Comparison of ENCODE assay signal across 8 cellular contexts in the genomic region with DNA sequence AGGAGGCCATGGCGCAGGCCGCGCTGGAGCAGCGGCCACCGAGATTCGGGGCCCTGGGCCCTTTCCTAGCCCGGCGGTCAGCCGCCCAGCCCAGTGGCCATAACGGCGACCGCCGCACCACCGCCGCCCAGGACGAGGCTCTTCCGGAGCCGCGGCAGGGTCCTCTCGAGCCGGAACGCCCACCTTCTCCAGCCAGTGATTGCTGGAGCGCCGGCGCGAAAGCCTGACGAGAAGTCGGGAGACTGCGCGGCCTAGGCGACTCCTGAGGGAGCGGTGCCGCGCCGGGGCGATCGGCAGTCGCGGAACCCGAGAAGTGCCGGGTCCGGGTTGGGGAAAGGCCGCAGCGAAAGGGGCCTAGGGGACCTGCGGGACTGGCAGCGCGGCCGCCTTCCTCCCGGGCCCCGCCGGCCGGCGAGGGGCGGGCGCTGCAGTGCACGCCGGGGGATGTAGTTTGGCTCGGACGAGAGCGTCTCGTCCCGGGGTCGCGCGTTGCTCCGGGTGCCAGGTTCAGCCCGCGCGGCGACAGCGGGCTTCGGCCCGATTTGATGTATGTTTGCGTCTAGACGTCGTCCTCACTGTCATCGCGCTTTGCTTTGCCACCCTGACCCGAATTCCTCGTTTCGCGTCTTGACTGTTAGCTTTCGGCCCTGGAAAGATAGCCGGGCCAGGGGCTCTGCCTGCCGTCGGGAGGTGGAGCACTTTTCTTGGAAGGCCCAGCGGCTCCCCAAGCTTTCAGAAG. TPM values are rescaled to one million over a fixed set of nuclear protein-coding genes. Genes with fewer than 3 reads are reported as not detected.
DNase-seq lines count a peak whose midpoint lies in the region; ATAC-seq and TF ChIP-seq lines count a peak whose summit lies in the region.

A gene with protein sequence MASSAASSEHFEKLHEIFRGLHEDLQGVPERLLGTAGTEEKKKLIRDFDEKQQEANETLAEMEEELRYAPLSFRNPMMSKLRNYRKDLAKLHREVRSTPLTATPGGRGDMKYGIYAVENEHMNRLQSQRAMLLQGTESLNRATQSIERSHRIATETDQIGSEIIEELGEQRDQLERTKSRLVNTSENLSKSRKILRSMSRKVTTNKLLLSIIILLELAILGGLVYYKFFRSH (minus strand): TSS at position 153 of the 739 bp plus-strand sequence. CDS start 143 bp downstream, at position 10.

- peaks cover 52% of the 10 kb centered on the region for H3K79me2 ChIP-seq in GM23338 (replicated peaks; ENCODE audit: insufficient read depth)

- peak within 1 kb of the TSS; percentile 92 for H3K4me3 Mint-ChIP-seq in GM23338
- H3K4me3 Mint-ChIP-seq in activated T-helper 17 cell treated with anti-CD3 and anti-CD28 coated beads, Interleukin-2, amount 50 U/mL, for 72 hours: peak within 1 kb of the TSS; percentile 83
- peak within 1 kb of the TSS; percentile 93 for H3K4me3 Mint-ChIP-seq in natural killer cell

- peak within 1 kb of the TSS; percentile 97 for H3K27ac ChIP-seq in GM23338 (ENCODE audit: low read depth)

- H2AFZ ChIP-seq in GM23338: peak within 1 kb of the TSS; percentile 92

- peaks cover 11% of the 10 kb centered on the region for H3K4me1 ChIP-seq in GM23338 (ENCODE audit: insufficient read depth)

- ATAC-seq in GM23338 (peak; percentile 92), natural killer cell (peak; percentile 92 to 97 (median 94))
- peak; percentile 86 for ATAC-seq in activated T-helper 17 cell treated with anti-CD3 and anti-CD28 coated beads, Interleukin-2, amount 50 U/mL, for 72 hours (replicated peaks)
- ATAC-seq in stimulated activated naive CD8-positive, alpha-beta T cell treated with anti-CD3 and anti-CD28 coated beads, Interleukin-15, Interleukin-2, amounts not matched to agents 100 U/mL and 50 U/mL, for 24 hours: peak; percentile 95

- intact Hi-C loops in natural killer cell (cut with micrococcal nuclease): loop anchor here (1.0 kb wide), 2 partner anchors 21 to 74 kb away; a partner anchor contains a TSS

- peaks cover 8% of the 10 kb centered on the region for H3K27me3 Mint-ChIP-seq in GM23338 (ENCODE audit: insufficient read depth, low read depth, poor library complexity)
- H3K27me3 Mint-ChIP-seq in activated T-helper 17 cell treated with anti-CD3 and anti-CD28 coated beads, Interleukin-2, amount 50 U/mL, for 72 hours: no peaks in the 10 kb centered on the region
- H3K27me3 Mint-ChIP-seq in natural killer cell (ENCODE audit: low read depth in 2 of 2): no peaks in the 10 kb centered on the region

- H3K4me1 Mint-ChIP-seq in GM23338 (peaks cover 15% of the 10 kb centered on the region), natural killer cell (peaks cover 30 to 37% of the 10 kb centered on the region in 2 donors)
- H3K4me1 Mint-ChIP-seq in activated T-helper 17 cell treated with anti-CD3 and anti-CD28 coated beads, Interleukin-2, amount 50 U/mL, for 72 hours: peaks cover 16% of the 10 kb centered on the region

- peaks cover 22% of the 10 kb centered on the region for H3K36me3 ChIP-seq in GM23338 (ENCODE audit: insufficient read depth)

- H3K9me3 Mint-ChIP-seq in GM23338 (no peaks in the 10 kb centered on the region), natural killer cell (no peaks in the 10 kb centered on the region)
- no peaks in the 10 kb centered on the region for H3K9me3 Mint-ChIP-seq in activated T-helper 17 cell treated with anti-CD3 and anti-CD28 coated beads, Interleukin-2, amount 50 U/mL, for 72 hours

- DNase-seq in EL: peak; percentile 78
- DNase-seq in GM23338 (ENCODE audit: low spot score): peak; percentile 93
- DNase-seq in Kasumi-1 (lab: John Stamatoyannopoulos, UW): peak; percentile 76 to 79
- DNase-seq in RPMI8226: peak; percentile 71
- peak; percentile 56 for DNase-seq in fibroblast of mammary gland (ENCODE audit: low read depth)
- peak; percentile 84 for DNase-seq in natural killer cell
- peak; percentile 81 for DNase-seq in stimulated activated naive CD8-positive, alpha-beta T cell treated with anti-CD3 and anti-CD28 coated beads, Interleukin-15, Interleukin-2, amounts not matched to agents 100 U/mL and 50 U/mL, for 24 hours

- peak within 1 kb of the TSS; percentile 88 for H3K4me3 ChIP-seq in GM23338
- H3K4me3 ChIP-seq in fibroblast of mammary gland (ENCODE audit: control insufficient read depth, low read depth, low read length): peak within 1 kb of the TSS; percentile 82

- H3K27ac Mint-ChIP-seq in GM23338 (peak within 1 kb of the TSS; percentile 94), natural killer cell (peak within 1 kb of the TSS; percentile 85 to 89)
- H3K27ac Mint-ChIP-seq in activated T-helper 17 cell treated with anti-CD3 and anti-CD28 coated beads, Interleukin-2, amount 50 U/mL, for 72 hours: peak within 1 kb of the TSS; percentile 84

- TF ChIP-seq CTCF in GM23338 (conservative IDR thresholded peaks at IDR 0.05; ENCODE audit: low read depth in 2 of 2) (peak in 1 of 2 experiments; percentile 22; a peak in 1 of 4 replicates), fibroblast of mammary gland (conservative IDR thresholded peaks at IDR 0.05; ENCODE audit: control insufficient read depth, insufficient read depth, low read depth, low read length) (peak; percentile 19), natural killer cell (IDR thresholded peaks at IDR 0.05) (no peak)

- H3K36me3 Mint-ChIP-seq in GM23338 (ENCODE audit: low read depth) (peaks cover 31% of the 10 kb centered on the region), natural killer cell (no peaks in the 10 kb centered on the region)
- peaks cover 25% of the 10 kb centered on the region for H3K36me3 Mint-ChIP-seq in activated T-helper 17 cell treated with anti-CD3 and anti-CD28 coated beads, Interleukin-2, amount 50 U/mL, for 72 hours (ENCODE audit: low read depth)

- peaks cover 33% of the 10 kb centered on the region for H4K20me1 ChIP-seq in GM23338 (replicated peaks; ENCODE audit: insufficient read depth)

- no peaks in the 10 kb centered on the region for H3K9me2 ChIP-seq in GM23338 (ENCODE audit: insufficient read depth)

- H3K4me2 ChIP-seq in GM23338: peak within 1 kb of the TSS; percentile 76

- no peaks in the 10 kb centered on the region for H3K27me3 ChIP-seq in GM23338 (ENCODE audit: insufficient read depth)

- H3F3A ChIP-seq in GM23338 (replicated peaks; ENCODE audit: low read depth): peaks cover 15% of the 10 kb centered on the region

TF ChIP-seq in GM23338, 12 proteins besides CTCF, POLR2A, EP300 and RAD21 (continues in another document):
- TF ChIP-seq CREB1 (CRISPR knock-in tag; IDR thresholded peaks at IDR 0.05; ENCODE audit: low read depth) (peak; percentile 56), JUNB (IDR thresholded peaks at IDR 0.05; ENCODE audit: unreplicated experiment) (no peak), EZH2phosphoT487 (IDR thresholded peaks at IDR 0.05; ENCODE audit: unreplicated experiment) (no peak), ZNF114 (CRISPR knock-in tag; IDR thresholded peaks at IDR 0.05) (no peak), STAT1 (IDR thresholded peaks at IDR 0.05; ENCODE audit: unreplicated experiment) (no peak), ZNF331 (CRISPR knock-in tag; IDR thresholded peaks at IDR 0.05; ENCODE audit: low read depth) (no peak)
- TF ChIP-seq, protein P1, sequence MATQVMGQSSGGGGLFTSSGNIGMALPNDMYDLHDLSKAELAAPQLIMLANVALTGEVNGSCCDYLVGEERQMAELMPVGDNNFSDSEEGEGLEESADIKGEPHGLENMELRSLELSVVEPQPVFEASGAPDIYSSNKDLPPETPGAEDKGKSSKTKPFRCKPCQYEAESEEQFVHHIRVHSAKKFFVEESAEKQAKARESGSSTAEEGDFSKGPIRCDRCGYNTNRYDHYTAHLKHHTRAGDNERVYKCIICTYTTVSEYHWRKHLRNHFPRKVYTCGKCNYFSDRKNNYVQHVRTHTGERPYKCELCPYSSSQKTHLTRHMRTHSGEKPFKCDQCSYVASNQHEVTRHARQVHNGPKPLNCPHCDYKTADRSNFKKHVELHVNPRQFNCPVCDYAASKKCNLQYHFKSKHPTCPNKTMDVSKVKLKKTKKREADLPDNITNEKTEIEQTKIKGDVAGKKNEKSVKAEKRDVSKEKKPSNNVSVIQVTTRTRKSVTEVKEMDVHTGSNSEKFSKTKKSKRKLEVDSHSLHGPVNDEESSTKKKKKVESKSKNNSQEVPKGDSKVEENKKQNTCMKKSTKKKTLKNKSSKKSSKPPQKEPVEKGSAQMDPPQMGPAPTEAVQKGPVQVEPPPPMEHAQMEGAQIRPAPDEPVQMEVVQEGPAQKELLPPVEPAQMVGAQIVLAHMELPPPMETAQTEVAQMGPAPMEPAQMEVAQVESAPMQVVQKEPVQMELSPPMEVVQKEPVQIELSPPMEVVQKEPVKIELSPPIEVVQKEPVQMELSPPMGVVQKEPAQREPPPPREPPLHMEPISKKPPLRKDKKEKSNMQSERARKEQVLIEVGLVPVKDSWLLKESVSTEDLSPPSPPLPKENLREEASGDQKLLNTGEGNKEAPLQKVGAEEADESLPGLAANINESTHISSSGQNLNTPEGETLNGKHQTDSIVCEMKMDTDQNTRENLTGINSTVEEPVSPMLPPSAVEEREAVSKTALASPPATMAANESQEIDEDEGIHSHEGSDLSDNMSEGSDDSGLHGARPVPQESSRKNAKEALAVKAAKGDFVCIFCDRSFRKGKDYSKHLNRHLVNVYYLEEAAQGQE (IDR thresholded peaks at IDR 0.05; ENCODE audit: unreplicated experiment): no peak

RNA-seq across cellular contexts. Expression of the gene that starts here (rescaled TPM):
- total RNA-seq in GM23338 (2014; rRNA removed; shearing (Covaris generic)): 44.5 and 44.7 TPM in 2 replicates
- polyA plus RNA-seq in GM23338 (2016; fragmentation: Nextera tagmentation; extraction: Ambion mirVana): 90.2 and 96.1 TPM in 2 replicates
- 10 to 100 TPM; 29.3 to 68.1 TPM for total RNA-seq in activated T-helper 17 cell treated with anti-CD3 and anti-CD28 coated beads, Interleukin-2, amount 50 U/mL, for 72 hours
- 10 to 100 TPM; 47.5 to 77.1 (median 57.9) TPM for total RNA-seq in natural killer cell

Comparison
In these comparisons a context has a peak if more than half of its experiments do, and no peak if none do; other contexts are left out.
1. Peak in every context shown above with its lines: DNase-seq, ATAC-seq, H3K4me3 ChIP-seq and H3K27ac ChIP-seq.